In the genomic region with DNA sequence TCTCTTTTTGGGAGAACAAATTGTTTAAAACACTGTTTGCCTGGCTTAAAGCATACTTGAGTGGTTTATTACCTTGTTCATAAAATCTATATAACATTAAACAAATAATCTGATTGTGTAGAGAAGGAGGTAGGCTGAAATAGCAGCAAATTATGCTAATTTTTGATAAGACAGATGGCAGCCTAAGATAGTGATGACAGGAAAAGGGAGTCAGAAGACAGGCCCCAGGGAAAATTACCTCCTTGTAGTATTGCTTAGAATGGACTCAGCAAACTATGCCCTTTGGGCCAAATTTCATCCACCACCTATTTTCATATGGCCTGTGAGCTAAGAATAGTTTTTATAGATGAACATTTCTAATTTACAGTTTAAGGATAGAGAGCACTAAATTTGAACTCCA, we compare ENCODE assay signal across 1 cellular context.
TF ChIP-seq lines count a peak whose summit lies in the region.

No MANE protein-coding gene starts in this region.

TF ChIP-seq in GM12878, 131 proteins besides CTCF, POLR2A, EP300 and RAD21 (continued from another document):
- TF ChIP-seq, protein P1, sequence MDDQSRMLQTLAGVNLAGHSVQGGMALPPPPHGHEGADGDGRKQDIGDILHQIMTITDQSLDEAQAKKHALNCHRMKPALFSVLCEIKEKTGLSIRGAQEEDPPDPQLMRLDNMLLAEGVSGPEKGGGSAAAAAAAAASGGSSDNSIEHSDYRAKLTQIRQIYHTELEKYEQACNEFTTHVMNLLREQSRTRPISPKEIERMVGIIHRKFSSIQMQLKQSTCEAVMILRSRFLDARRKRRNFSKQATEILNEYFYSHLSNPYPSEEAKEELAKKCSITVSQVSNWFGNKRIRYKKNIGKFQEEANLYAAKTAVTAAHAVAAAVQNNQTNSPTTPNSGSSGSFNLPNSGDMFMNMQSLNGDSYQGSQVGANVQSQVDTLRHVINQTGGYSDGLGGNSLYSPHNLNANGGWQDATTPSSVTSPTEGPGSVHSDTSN (IDR thresholded peaks at IDR 0.05; ENCODE audit: insufficient replicate concordance, low read depth, low read length) = no peak
- no peak for TF ChIP-seq ZNF24 (IDR thresholded peaks at IDR 0.05)
- TF ChIP-seq, protein P2, sequence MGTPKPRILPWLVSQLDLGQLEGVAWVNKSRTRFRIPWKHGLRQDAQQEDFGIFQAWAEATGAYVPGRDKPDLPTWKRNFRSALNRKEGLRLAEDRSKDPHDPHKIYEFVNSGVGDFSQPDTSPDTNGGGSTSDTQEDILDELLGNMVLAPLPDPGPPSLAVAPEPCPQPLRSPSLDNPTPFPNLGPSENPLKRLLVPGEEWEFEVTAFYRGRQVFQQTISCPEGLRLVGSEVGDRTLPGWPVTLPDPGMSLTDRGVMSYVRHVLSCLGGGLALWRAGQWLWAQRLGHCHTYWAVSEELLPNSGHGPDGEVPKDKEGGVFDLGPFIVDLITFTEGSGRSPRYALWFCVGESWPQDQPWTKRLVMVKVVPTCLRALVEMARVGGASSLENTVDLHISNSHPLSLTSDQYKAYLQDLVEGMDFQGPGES (IDR thresholded peaks at IDR 0.05) = no peak
- no peak for TF ChIP-seq POLR2AphosphoS2 (IDR thresholded peaks at IDR 0.05; ENCODE audit: low read depth, low read length)
- no peak for TF ChIP-seq JUND (IDR thresholded peaks at IDR 0.05; ENCODE audit: low read depth, low read length)
- no peak for TF ChIP-seq ATF7 (IDR thresholded peaks at IDR 0.05; ENCODE audit: low read depth)
- TF ChIP-seq SIN3A (IDR thresholded peaks at IDR 0.05; ENCODE audit: low read depth, low read length) = no peak
- no peak for TF ChIP-seq CBX5 (IDR thresholded peaks at IDR 0.05; ENCODE audit: low read depth)
- TF ChIP-seq, protein P3, sequence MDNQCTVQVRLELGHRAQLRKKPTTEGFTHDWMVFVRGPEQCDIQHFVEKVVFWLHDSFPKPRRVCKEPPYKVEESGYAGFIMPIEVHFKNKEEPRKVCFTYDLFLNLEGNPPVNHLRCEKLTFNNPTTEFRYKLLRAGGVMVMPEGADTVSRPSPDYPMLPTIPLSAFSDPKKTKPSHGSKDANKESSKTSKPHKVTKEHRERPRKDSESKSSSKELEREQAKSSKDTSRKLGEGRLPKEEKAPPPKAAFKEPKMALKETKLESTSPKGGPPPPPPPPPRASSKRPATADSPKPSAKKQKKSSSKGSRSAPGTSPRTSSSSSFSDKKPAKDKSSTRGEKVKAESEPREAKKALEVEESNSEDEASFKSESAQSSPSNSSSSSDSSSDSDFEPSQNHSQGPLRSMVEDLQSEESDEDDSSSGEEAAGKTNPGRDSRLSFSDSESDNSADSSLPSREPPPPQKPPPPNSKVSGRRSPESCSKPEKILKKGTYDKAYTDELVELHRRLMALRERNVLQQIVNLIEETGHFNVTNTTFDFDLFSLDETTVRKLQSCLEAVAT (IDR thresholded peaks at IDR 0.05) = no peak
- TF ChIP-seq FOXM1 (IDR thresholded peaks at IDR 0.05; ENCODE audit: low read depth, low read length) = no peak
